Comparison of ENCODE assay signal across 10 cellular contexts in the genomic region with DNA sequence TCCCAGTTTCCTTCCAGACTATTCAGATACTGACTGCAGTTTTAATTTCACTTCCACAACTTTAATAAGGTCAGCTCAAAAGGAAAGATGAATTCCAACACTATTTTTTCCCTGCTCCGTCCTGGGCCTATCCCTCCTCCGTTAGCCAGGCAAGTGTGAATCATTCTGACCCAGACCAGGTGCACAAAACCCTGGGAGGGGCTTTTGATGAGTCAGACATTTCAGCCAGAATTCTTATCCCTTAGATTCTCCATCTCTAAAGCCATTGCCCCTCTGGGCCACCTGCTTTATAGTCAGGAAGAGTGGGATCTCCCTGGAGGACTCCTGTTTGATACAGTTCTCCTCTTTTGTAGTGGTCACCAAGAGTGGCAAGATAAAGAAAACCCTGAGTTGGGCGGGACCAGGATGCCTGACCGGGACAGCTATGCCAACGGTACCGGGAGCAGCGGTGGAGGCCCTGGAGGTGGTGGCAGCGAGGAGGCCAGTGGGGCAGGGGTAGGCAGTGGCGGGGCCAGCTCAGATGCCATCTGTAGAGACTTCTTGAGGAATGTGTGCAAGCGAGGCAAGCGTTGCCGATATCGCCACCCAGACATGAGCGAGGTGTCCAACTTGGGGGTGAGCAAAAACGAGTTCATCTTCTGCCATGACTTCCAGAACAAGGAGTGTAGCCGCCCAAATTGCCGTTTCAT. TPM values are rescaled to one million over a fixed set of nuclear protein-coding genes. Genes with fewer than 3 reads are reported as not detected.
A peak's percentile ranks its signal among the peaks of the same experiment; 100 is the strongest.
DNase-seq lines count a peak whose midpoint lies in the region; ATAC-seq and TF ChIP-seq lines count a peak whose summit lies in the region.
"Had no signal": no experiment of that assay in that cellular context is flagged by ENCODE, and none has a peak within 500 bp of the region (broad histone marks: within the 10 kb centered on the region; RNA-seq: fewer than 3 reads in every experiment).

No MANE protein-coding gene starts in this region.

- peak overlapping the region; percentile 88 for H3K4me2 ChIP-seq in HCT116 (ENCODE audit: low read length)

- no peaks in the 10 kb centered on the region for H3K9me2 ChIP-seq in HCT116 (ENCODE audit: insufficient read depth)

- H2AFZ ChIP-seq in HCT116 (ENCODE audit: low read depth, low read length, poor library complexity, severe bottlenecking): no peak overlapping the region

- H3K79me2 ChIP-seq in HCT116 (ENCODE audit: insufficient read depth, low read length): peaks cover 18% of the 10 kb centered on the region

- POLR2A ChIA-PET in HCT116 (lab: Charles Lee): interaction anchor here (0.9 to 1.1 kb wide), 3 partner anchors 8 to 102 kb away, joined by 3 to 5 read pairs (median 4); partner anchors contain the start of genes ESYT1, PA2G4 and RNF41

- peaks cover 18 to 27% of the 10 kb centered on the region in 2 experiments for H3K4me1 ChIP-seq in HCT116 (ENCODE audit: control insufficient read depth in 1 of 2, insufficient read depth in 2 of 2, low read length in 2 of 2)
- H3K4me1 ChIP-seq in spleen: peaks cover 16 to 89% (median 52%) of the 10 kb centered on the region in 6 donors

- no peaks in the 10 kb centered on the region for H3K27me3 ChIP-seq in HCT116 (ENCODE audit: insufficient read depth, low read length)
- no peaks in the 10 kb centered on the region for H3K27me3 ChIP-seq in spleen (replicated peaks in 1 of 7)

- 89 to 96% (median 94%) methylated on average over 17 of the region's 17 CpGs for WGBS in spleen, 5 donors

- intact Hi-C loops in HCT116 (cut with micrococcal nuclease): no loop called here
- intact Hi-C loops in spleen (cut with DNase I; ENCODE audit: low total_unique reads): no loop called here

- TF ChIP-seq CTCF in HCT116 (IDR thresholded peaks at IDR 0.05 in 2 of 3, conservative IDR thresholded peaks at IDR 0.05 in 1 of 3; ENCODE audit: borderline replicate concordance in 1 of 3, insufficient read depth in 1 of 3, low read depth in 2 of 3, low read length in 2 of 3) (no peak), VCaP (conservative IDR thresholded peaks at IDR 0.05) (no peak), spleen (IDR thresholded peaks at IDR 0.05 in 8 of 11, conservative IDR thresholded peaks at IDR 0.05 in 3 of 11) (no peak)

- no peak for DNase-seq in HCT116 (ENCODE audit: low read depth, low spot score)
- DNase-seq in iris pigment epithelial cell (ENCODE audit: low read depth): peak; percentile 35
- DNase-seq in spleen: no peak
- DNase-seq in iPS-NIHi7 (ENCODE audit: extremely low spot score): no peak
- no peak for DNase-seq in cortex of kidney (lab: John Stamatoyannopoulos, UW)
- no peak for DNase-seq in stimulated activated CD4-positive, alpha-beta T cell treated with anti-CD3 and anti-CD28 coated beads, Interleukin-15, amount 100 ng/mL, for 24 hours
- DNase-seq: activated CD4-positive, alpha-beta T cell treated with anti-CD3 and anti-CD28 coated beads, Interleukin-2, amount 10 ng/mL, durations not matched to agents 7 days and 5 days; cerebellar nuclear complex had no signal

- H3K36me3 ChIP-seq in HCT116 (ENCODE audit: control insufficient read depth in 1 of 2, insufficient read depth in 2 of 2, low read length in 2 of 2) (peaks cover 4 to 28% of the 10 kb centered on the region in 2 experiments; a peak in 3 of 4 replicates), spleen (peaks cover 0 to 37% (median 20%) of the 10 kb centered on the region in 6 donors)

- CTCF ChIA-PET in HCT116 (lab: Charles Lee): interaction anchor here (2.9 to 3.3 kb wide), 2 partner anchors 7 to 69 kb away, joined by 24 to 29 read pairs; partner anchors contain the start of genes ESYT1 and SMARCC2

- RAD21 ChIA-PET in HCT116 (lab: Charles Lee; ENCODE audit: low non-redundant PET in 1 of 2, low total read pairs in 2 of 2, uncharacterized antibody in 2 of 2, unreplicated experiment in 2 of 2): interaction anchor here in 1 of 2 experiments (0.6 kb wide), 1 partner anchor 70 kb away, joined by 6 read pairs; no protein-coding TSS in a partner anchor

- no peaks in the 10 kb centered on the region for H4K20me1 ChIP-seq in HCT116 (ENCODE audit: insufficient read depth)

- H3K4me3 ChIP-seq in HCT116 (replicated peaks in 1 of 2; ENCODE audit: low read depth in 1 of 2, low read length in 2 of 2) (peak overlapping the region in 1 of 2 experiments; percentile 80; a peak in 2 of 4 replicates), spleen (no peak overlapping the region)

- H3K9me3 ChIP-seq in HCT116 (ENCODE audit: control insufficient read depth in 1 of 2, insufficient read depth in 1 of 2, low read depth in 1 of 2, low read length in 2 of 2) (no peaks in the 10 kb centered on the region), spleen (no peaks in the 10 kb centered on the region)

- BruUV-seq in HCT116 (replicated peaks; lab: Mats Ljungman, UMichigan): no TSS peak

- no peak for ATAC-seq in HCT116
- ATAC-seq in GM21529 (IDR thresholded peaks at IDR 0.05; ENCODE audit: unreplicated experiment): no peak

- peak overlapping the region; percentile 80 for H3K9ac ChIP-seq in HCT116 (ENCODE audit: low read length)

- peak overlapping the region; percentile 93; the same call in 1 of the 2 replicates for H3K27ac ChIP-seq in HCT116 (ENCODE audit: low read depth, low read length)
- H3K27ac ChIP-seq in VCaP: peak overlapping the region; percentile 98
- H3K27ac ChIP-seq in spleen: peak overlapping the region in 5 of 8 donors; percentile 53 to 98 (median 98)

- no peak for TF ChIP-seq RAD21 in HCT116 (IDR thresholded peaks at IDR 0.05; ENCODE audit: low read depth)

- no peak for TF ChIP-seq POLR2A in HCT116 (IDR thresholded peaks at IDR 0.05; ENCODE audit: borderline replicate concordance, extremely low read depth, insufficient read depth, insufficient read length)
- no peak for TF ChIP-seq POLR2A in spleen (IDR thresholded peaks at IDR 0.05)

TF ChIP-seq in HCT116, 20 proteins besides CTCF, POLR2A, EP300 and RAD21:
- TF ChIP-seq JUND (IDR thresholded peaks at IDR 0.05) (no peak), MAX (IDR thresholded peaks at IDR 0.05) (no peak)

RNA-seq across cellular contexts. Expression of gene ZC3H10, which starts 2.2 kb away (rescaled TPM):
- total RNA-seq in HCT116 (2021; ENCODE audit: unreplicated experiment): 8.7 TPM
- polyA plus RNA-seq in HCT116 (2012): 3.6 and 3.7 TPM in 2 replicates
- total RNA-seq in spleen: 10 to 100 TPM in 4 of 7 donors, 1 to 10 TPM in 3; 7.4 to 13.6 (median 10.5) TPM
- polyA plus RNA-seq in spleen: 1 to 10 TPM; 1.5 to 4.0 (median 2.5) TPM

RNA-seq across cellular contexts. Expression of gene RPL41, which starts 3.9 kb away (rescaled TPM):
- 4,327 TPM for total RNA-seq in HCT116 (2021; ENCODE audit: unreplicated experiment)
- polyA plus RNA-seq in HCT116 (2012): 11,465 and 11,614 TPM in 2 replicates
- 1,000 to 10,000 TPM; 2,138 to 3,021 (median 2,534) TPM for total RNA-seq in spleen
- polyA plus RNA-seq in spleen: 1,000 to 10,000 TPM; 7,053 to 9,352 (median 7,491) TPM

RNA-seq across cellular contexts. Expression of gene ESYT1, which starts 7.8 kb away (rescaled TPM):
- total RNA-seq in HCT116 (2021; ENCODE audit: unreplicated experiment): 80.9 TPM
- polyA plus RNA-seq in HCT116 (2012): 67.3 and 87.6 TPM in 2 replicates
- 100 to 1,000 TPM in 6 of 7 donors, 10 to 100 TPM in 1; 89.0 to 112 (median 107) TPM for total RNA-seq in spleen
- 10 to 100 TPM; 20.2 to 39.8 (median 33.2) TPM for polyA plus RNA-seq in spleen

RNA-seq across cellular contexts. Expression of gene PA2G4, which starts 15.9 kb away (rescaled TPM):
- total RNA-seq in HCT116 (2021; ENCODE audit: unreplicated experiment) (302 TPM), spleen (10 to 100 TPM; 70.5 to 92.8 (median 78.0) TPM)
- 297 and 338 TPM in 2 replicates for polyA plus RNA-seq in HCT116 (2012)
- 10 to 100 TPM; 52.8 to 74.1 (median 71.0) TPM for polyA plus RNA-seq in spleen

RNA-seq across cellular contexts. Expression of gene MYL6B, which starts 32.1 kb away (rescaled TPM):
- total RNA-seq in HCT116 (2021; ENCODE audit: unreplicated experiment) (94.3 TPM), spleen (100 to 1,000 TPM in 1 of 7 donors, 10 to 100 TPM in 6; 17.1 to 101 (median 35.7) TPM)
- 92.6 and 103 TPM in 2 replicates for polyA plus RNA-seq in HCT116 (2012)
- 10 to 100 TPM; 50.1 to 69.1 (median 57.0) TPM for polyA plus RNA-seq in spleen
